Comparison of ENCODE assay signal across 8 cellular contexts in genomic region chr12:110280784-110281548, GRCh38. TPM values are rescaled to one million over a fixed set of nuclear protein-coding genes. Genes with fewer than 3 reads are reported as not detected.
DNase-seq lines count a peak whose midpoint lies in the region; ATAC-seq, FAIRE-seq and TF ChIP-seq lines count a peak whose summit lies in the region.

ATP2A2 (plus strand) TSS chr12:110281247; CDS start chr12:110281790, 543 bp downstream.

- no peak for FAIRE-seq in H54 (lab: Jason Lieb, UNC)

- H3K4me1 Mint-ChIP-seq in nephron = peaks cover 58% of the 10 kb centered on the region

- DNase-seq in ELF-1 (ENCODE audit: low read depth, low spot score) (peak; percentile 82), H54 (ENCODE audit: insufficient read length, low spot score) (peak; percentile 88), M059J (ENCODE audit: low read depth) (peak; percentile 87), SHP77 (lab: John Stamatoyannopoulos, UW) (peak; percentile 79 to 80), fibroblast of the aortic adventitia (ENCODE audit: low read depth) (peak; percentile 81)
- peak; percentile 85 for DNase-seq in activated T-helper 9 cell treated with anti-CD3 and anti-CD28 coated beads, Interleukin-2, amount 50 U/mL, for 16 hours (ENCODE audit: low read depth)
- DNase-seq in stimulated activated naive CD8-positive, alpha-beta T cell treated with anti-CD3 and anti-CD28 coated beads, Interleukin-15, Interleukin-2, amounts not matched to agents 100 U/mL and 50 U/mL, for 24 hours = peak; percentile 90

- H3K9me3 Mint-ChIP-seq in nephron = no peaks in the 10 kb centered on the region

- H3K4me3 ChIP-seq in fibroblast of the aortic adventitia (ENCODE audit: low read depth, low read length) = peak within 1 kb of the TSS; percentile 95

- peak within 1 kb of the TSS; percentile 83 to 95 (median 94) for H3K27ac Mint-ChIP-seq in nephron

- TF ChIP-seq CTCF in fibroblast of the aortic adventitia (IDR thresholded peaks at IDR 0.05; ENCODE audit: insufficient read depth, low read length) (no peak), nephron (IDR thresholded peaks at IDR 0.05; ENCODE audit: unreplicated experiment in 3 of 3) (no peak)

- H3K4me3 Mint-ChIP-seq in nephron = peak within 1 kb of the TSS; percentile 87 to 95 (median 93)

- ATAC-seq in stimulated activated naive CD8-positive, alpha-beta T cell treated with anti-CD3 and anti-CD28 coated beads, Interleukin-15, Interleukin-2, amounts not matched to agents 100 U/mL and 50 U/mL, for 24 hours = peak; percentile 81

- peak; percentile 96 for TF ChIP-seq POLR2A in H54 (IDR thresholded peaks at IDR 0.05; ENCODE audit: low read depth, low read length)

- H3K36me3 Mint-ChIP-seq in nephron (ENCODE audit: low read depth) = peaks cover 24% of the 10 kb centered on the region

- no peaks in the 10 kb centered on the region for H3K27me3 Mint-ChIP-seq in nephron (ENCODE audit: low read depth)

RNA-seq across cellular contexts. Expression of gene ATP2A2, which starts in this region (rescaled TPM):
- total RNA-seq in M059J (2014; rRNA removed; shearing (Covaris generic)) = 86.9 and 140 TPM in 2 replicates
- total RNA-seq in fibroblast of the aortic adventitia (ENCODE audit: low replicate concordance) = 99.7 and 139 TPM in 2 replicates

Comparison
In these comparisons a context has a peak if more than half of its experiments do, and no peak if none do; other contexts are left out.
1. Peak in every context shown above with its lines: DNase-seq, ATAC-seq and H3K4me3 ChIP-seq.